ENCODE assay signal across 1 cellular context in genomic region chr6:142926494-142927273, GRCh38.
TF ChIP-seq lines count a peak whose summit lies in the region.

No MANE protein-coding gene starts in this region.

TF ChIP-seq in HEK293, 187 proteins besides CTCF, POLR2A, EP300 and RAD21 (continued from another document):
- TF ChIP-seq ZNF692 (tag by site-specific recombination; IDR thresholded peaks at IDR 0.05) (peak; percentile 69), KLF8 (tag by site-specific recombination; IDR thresholded peaks at IDR 0.05) (no peak), ZSCAN4 (tag by site-specific recombination; IDR thresholded peaks at IDR 0.05) (no peak), PATZ1 (tag by site-specific recombination; IDR thresholded peaks at IDR 0.05) (peak; percentile 36; the same call in 1 of the 2 replicates), ZNF701 (tag by site-specific recombination; IDR thresholded peaks at IDR 0.05) (no peak), TCF7L2 (IDR thresholded peaks at IDR 0.05; ENCODE audit: borderline replicate concordance, low read depth, low read length) (no peak), ZNF114 (tag by site-specific recombination; IDR thresholded peaks at IDR 0.05) (no peak), ZNF341 (tag by site-specific recombination; IDR thresholded peaks at IDR 0.05; ENCODE audit: low read depth) (0 out of 2 replicates have a peak, but pooled peaks have one; percentile 22), KLF10 (tag by site-specific recombination; IDR thresholded peaks at IDR 0.05) (no peak), IKZF3 (tag by site-specific recombination; IDR thresholded peaks at IDR 0.05) (peak; percentile 75; the same call in 1 of the 2 replicates), ZSCAN30 (tag by site-specific recombination; IDR thresholded peaks at IDR 0.05) (0 out of 2 replicates have a peak, but pooled peaks have one; percentile 48), MYNN (tag by site-specific recombination; IDR thresholded peaks at IDR 0.05; ENCODE audit: borderline replicate concordance) (no peak), PRDM10 (tag by site-specific recombination; IDR thresholded peaks at IDR 0.05) (0 out of 2 replicates have a peak, but pooled peaks have one; percentile 9)
